25 cellular contexts compared by ENCODE assay signal in genomic region chr6:146009338-146009737, GRCh38.
"Had no signal": no experiment of that assay in that cellular context is flagged by ENCODE, and none has a peak within 500 bp of the region (broad histone marks: within the 10 kb centered on the region; RNA-seq: fewer than 3 reads in every experiment).

No MANE protein-coding gene starts in this region.

- H3K36me3 ChIP-seq: colonic mucosa, esophagus muscularis mucosa, esophagus squamous epithelium, gastrocnemius medialis, gastroesophageal sphincter, heart left ventricle, heart right ventricle had no signal

- H3K9me3 ChIP-seq: colonic mucosa, esophagus squamous epithelium, gastrocnemius medialis had no signal

- H2AFZ ChIP-seq: hepatocyte had no signal

- H3K4me1 ChIP-seq: colonic mucosa, esophagus muscularis mucosa, esophagus squamous epithelium, foreskin keratinocyte, gastrocnemius medialis, gastroesophageal sphincter, heart left ventricle, heart right ventricle had no signal

- ATAC-seq: effector memory CD8-positive, alpha-beta T cell; esophagus mucosa; foreskin keratinocyte; gastrocnemius medialis; gastroesophageal sphincter; heart left ventricle; heart right ventricle had no signal

- H3K27ac ChIP-seq: colonic mucosa, coronary artery, dorsolateral prefrontal cortex, epithelial cell of prostate, esophagus muscularis mucosa, esophagus squamous epithelium, foreskin keratinocyte, gastrocnemius medialis, gastroesophageal sphincter, heart left ventricle, heart right ventricle, hepatocyte had no signal

- H3K4me3 ChIP-seq: colonic mucosa, coronary artery, dorsolateral prefrontal cortex, esophagus muscularis mucosa, esophagus squamous epithelium, gastrocnemius medialis, gastroesophageal sphincter, heart left ventricle, heart right ventricle, hepatocyte had no signal

- H3K4me2 ChIP-seq: hepatocyte had no signal

- DNase-seq: colonic mucosa; cortex of kidney; dermis blood vessel endothelial cell; dorsolateral prefrontal cortex; effector CD4-positive, alpha-beta T cell; effector CD8-positive, alpha-beta T cell; effector memory CD4-positive, alpha-beta T cell; effector memory CD8-positive, alpha-beta T cell; endodermal cell; erythroblast; esophagus squamous epithelium; foreskin fibroblast; foreskin keratinocyte; foreskin melanocyte; gastrocnemius medialis; glutamatergic neuron; head of caudate nucleus; heart left ventricle; heart right ventricle had no signal

- H3K27me3 ChIP-seq: colonic mucosa, dorsolateral prefrontal cortex, esophagus muscularis mucosa, esophagus squamous epithelium, foreskin keratinocyte, gastrocnemius medialis, gastroesophageal sphincter, heart left ventricle, heart right ventricle, hepatocyte had no signal

- H3K79me2 ChIP-seq: hepatocyte had no signal
